21 cellular contexts compared by ENCODE assay signal in the genomic region with DNA sequence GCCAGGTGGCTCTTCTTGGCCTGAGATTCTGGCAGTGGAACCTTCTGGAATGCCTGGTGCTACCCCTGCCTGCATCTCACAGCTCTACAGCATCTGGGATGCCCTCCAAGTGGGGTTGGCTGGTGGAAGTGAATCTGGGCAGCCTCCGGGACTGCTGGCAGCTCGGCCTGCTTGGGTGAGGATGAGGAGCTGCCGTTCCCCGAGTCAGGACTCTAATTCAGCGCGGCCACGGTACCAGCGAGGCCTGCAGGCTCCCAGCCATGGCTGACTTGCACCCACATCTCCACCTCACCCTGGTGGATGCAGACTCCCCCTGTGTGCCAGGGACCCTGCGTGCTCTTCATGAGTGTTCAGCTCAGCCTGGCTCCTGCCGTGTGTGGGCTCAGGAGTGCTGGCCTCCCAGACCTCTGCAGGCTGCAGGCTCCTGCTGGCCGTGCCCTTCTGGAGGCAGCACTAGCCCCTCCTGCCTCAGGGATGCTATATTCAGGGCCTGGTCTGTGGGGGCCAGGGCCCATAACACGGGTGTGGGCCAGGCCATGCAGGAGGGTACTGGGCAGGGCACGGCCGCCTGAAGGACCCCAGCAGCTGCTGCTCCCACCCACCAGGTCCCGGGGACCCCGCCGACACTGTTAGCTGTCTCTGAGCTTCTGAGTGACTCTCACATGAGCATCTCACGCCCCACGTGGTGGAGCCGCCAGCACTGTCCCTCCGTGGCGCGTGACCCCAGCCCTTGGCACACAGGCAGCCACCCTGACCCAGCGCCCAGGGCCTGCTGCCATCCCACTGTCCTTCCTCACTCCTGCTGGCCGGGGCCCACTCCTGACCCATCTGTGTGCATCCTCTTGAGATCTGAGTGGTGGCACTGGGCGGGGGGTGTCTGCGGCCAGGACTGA. TPM values are rescaled to one million over a fixed set of nuclear protein-coding genes. Genes with fewer than 3 reads are reported as not detected.
"Had no signal": no experiment of that assay in that cellular context is flagged by ENCODE, and none has a peak within 500 bp of the region (broad histone marks: within the 10 kb centered on the region; RNA-seq: fewer than 3 reads in every experiment).

No MANE protein-coding gene starts in this region.

- DNase-seq: activated CD4-positive, alpha-beta T cell treated with anti-CD3 and anti-CD28 coated beads for 4 hours; activated CD8-positive, alpha-beta memory T cell treated with anti-CD3 and anti-CD28 coated beads, Interleukin-2, amount 50 U/mL, for 48 hours; activated CD8-positive, alpha-beta T cell treated with anti-CD3 and anti-CD28 coated beads, Interleukin-2, amount 10 ng/mL, durations not matched to agents 7 days and 5 days; central memory CD4-positive, alpha-beta T cell; dermis blood vessel endothelial cell; erythroblast; mesendoderm; spleen; stimulated activated CD4-positive, alpha-beta T cell treated with anti-CD3 and anti-CD28 coated beads, Interleukin-1b, Interleukin-23, amount 100 ng/mL, for 48 hours; stimulated activated naive CD4-positive, alpha-beta T cell; T-cell; T1000; upper lobe of right lung; WERI-Rb-1 had no signal

- H3K4me3 ChIP-seq: SK-N-MC, spleen, upper lobe of right lung had no signal

- H3K4me3 Mint-ChIP-seq: activated CD8-positive, alpha-beta T cell treated with anti-CD3 and anti-CD28 coated beads, Interleukin-2, amount 10 ng/mL, durations not matched to agents 7 days and 5 days; neural crest cell; T-cell had no signal

- H3K27ac Mint-ChIP-seq: activated CD8-positive, alpha-beta T cell treated with anti-CD3 and anti-CD28 coated beads, Interleukin-2, amount 10 ng/mL, durations not matched to agents 7 days and 5 days; T-cell had no signal

- H3K9me3 ChIP-seq: spleen, upper lobe of right lung had no signal

- ATAC-seq: activated CD8-positive, alpha-beta T cell treated with anti-CD3 and anti-CD28 coated beads, Interleukin-2, amount 10 ng/mL, durations not matched to agents 7 days and 5 days; left lobe of liver; sciatic nerve; T-cell; upper lobe of right lung had no signal

- H3K27me3 ChIP-seq: spleen, upper lobe of right lung had no signal

- H3K9me3 Mint-ChIP-seq: neural crest cell, T-cell had no signal

- H3K27ac ChIP-seq: parathyroid adenoma, SK-N-MC, spleen, upper lobe of right lung, WERI-Rb-1 had no signal

- H3K27me3 Mint-ChIP-seq: T-cell had no signal

- H3K4me1 ChIP-seq: parathyroid adenoma, upper lobe of right lung had no signal

RNA-seq across cellular contexts. Expression of a gene that starts 48.6 kb away (rescaled TPM):
- total RNA-seq: activated CD8-positive, alpha-beta T cell treated with anti-CD3 and anti-CD28 coated beads, Interleukin-2, amount 10 ng/mL, durations not matched to agents 7 days and 5 days; dermis blood vessel endothelial cell; glomerular endothelial cell; left lobe of liver; neural crest cell; sciatic nerve; spleen; T-cell; temporal lobe; upper lobe of right lung had no signal
- polyA plus RNA-seq: spleen had no signal
